In genomic region chr1:47333578-47333921, GRCh38 we compare ENCODE assay signal across 1 cellular context.
TF ChIP-seq lines count a peak whose summit lies in the region.

CMPK1 (plus strand) TSS chr1:47333790; CDS start chr1:47333946, 156 bp downstream.

TF ChIP-seq in K562, 482 proteins besides CTCF, POLR2A, EP300 and RAD21 (continued from another document and continues in another):
- peak; percentile 38 for TF ChIP-seq PRDM10 (IDR thresholded peaks at IDR 0.05; ENCODE audit: partially characterized antibody)
- TF ChIP-seq BRF1 (IDR thresholded peaks at IDR 0.05; ENCODE audit: borderline replicate concordance, extremely low read depth, insufficient read length), result no peak
- TF ChIP-seq GTF2F1 (IDR thresholded peaks at IDR 0.05; ENCODE audit: low read depth, low read length), result no peak
- no peak for TF ChIP-seq RBM39 (optimal IDR thresholded peaks at IDR 0.05; ENCODE audit: low read depth, low read length)
- no peak for TF ChIP-seq TRIM24 (IDR thresholded peaks at IDR 0.05)
- no peak for TF ChIP-seq ZNF184 (CRISPR knock-in tag; IDR thresholded peaks at IDR 0.05)
- 0 out of 2 replicates have a peak, but pooled peaks have one; percentile 38 for TF ChIP-seq L3MBTL2 (IDR thresholded peaks at IDR 0.05)
- peak; percentile 38; the same call in 1 of the 2 replicates for TF ChIP-seq TARDBP (IDR thresholded peaks at IDR 0.05)
- TF ChIP-seq TFAM (CRISPR knock-in tag; conservative IDR thresholded peaks at IDR 0.05), result no peak
- no peak for TF ChIP-seq HNRNPH1 (optimal IDR thresholded peaks at IDR 0.05; ENCODE audit: low read depth, low read length)
- no peak for TF ChIP-seq KLF6 (CRISPR knock-in tag; IDR thresholded peaks at IDR 0.05; ENCODE audit: borderline replicate concordance)
- no peak for TF ChIP-seq NR0B1 (IDR thresholded peaks at IDR 0.05; ENCODE audit: partially characterized antibody)
- no peak for TF ChIP-seq TAF15 (IDR thresholded peaks at IDR 0.05; ENCODE audit: low read depth, low read length)
- no peak for TF ChIP-seq SMARCA5 (IDR thresholded peaks at IDR 0.05)
- TF ChIP-seq MCM3 (IDR thresholded peaks at IDR 0.05), result no peak
- TF ChIP-seq KDM5B (IDR thresholded peaks at IDR 0.05; ENCODE audit: insufficient replicate concordance, low read depth, low read length), result peak; percentile 84
- no peak for TF ChIP-seq EWSR1 (IDR thresholded peaks at IDR 0.05; ENCODE audit: borderline replicate concordance, low read depth, partially characterized antibody)
- TF ChIP-seq ILK (tag; IDR thresholded peaks at IDR 0.05; ENCODE audit: borderline replicate concordance, low read depth), result no peak
- TF ChIP-seq SETDB1 (IDR thresholded peaks at IDR 0.05; ENCODE audit: low read length), result no peak
- TF ChIP-seq OTX1 (CRISPR knock-in tag; IDR thresholded peaks at IDR 0.05), result no peak
- no peak for TF ChIP-seq BACH1 (tag; IDR thresholded peaks at IDR 0.05)
- peak; percentile 62; the same call in 1 of the 2 replicates for TF ChIP-seq MYC (IDR thresholded peaks at IDR 0.05; ENCODE audit: low read depth, low read length)
- TF ChIP-seq MYC (CRISPR knock-in tag; IDR thresholded peaks at IDR 0.05; ENCODE audit: borderline replicate concordance, low read depth), result no peak
- TF ChIP-seq ELF4 (CRISPR knock-in tag; IDR thresholded peaks at IDR 0.05), result no peak
- TF ChIP-seq SMARCC2 (IDR thresholded peaks at IDR 0.05; ENCODE audit: low read depth), result no peak
- no peak for TF ChIP-seq HDAC8 (tag; IDR thresholded peaks at IDR 0.05)
- no peak for TF ChIP-seq ZFP1 (CRISPR knock-in tag; IDR thresholded peaks at IDR 0.05)
- no peak for TF ChIP-seq SRSF9 (IDR thresholded peaks at IDR 0.05; ENCODE audit: borderline replicate concordance, low read depth, low read length)
- no peak for TF ChIP-seq WHSC1 (IDR thresholded peaks at IDR 0.05; ENCODE audit: low read length)
- TF ChIP-seq CREB1 (IDR thresholded peaks at IDR 0.05), result peak; percentile 66
- 0 out of 2 replicates have a peak, but pooled peaks have one; percentile 12 for TF ChIP-seq CREB1 (CRISPR knock-in tag; IDR thresholded peaks at IDR 0.05)
- no peak; the same call in 1 of the 2 replicates for TF ChIP-seq ESRRA (IDR thresholded peaks at IDR 0.05; ENCODE audit: borderline replicate concordance, low read depth)
- no peak for TF ChIP-seq ZNF512 (tag; IDR thresholded peaks at IDR 0.05)
- TF ChIP-seq ZNF639 (CRISPR knock-in tag; conservative IDR thresholded peaks at IDR 0.05 in 1 of 2, IDR thresholded peaks at IDR 0.05 in 1 of 2), result peak in 1 of 2 experiments; percentile 97; a peak in 2 of 4 replicates
- TF ChIP-seq NFXL1 (CRISPR knock-in tag; IDR thresholded peaks at IDR 0.05), result no peak
- 0 out of 2 replicates have a peak, but pooled peaks have one; percentile 36 for TF ChIP-seq GATAD2B (IDR thresholded peaks at IDR 0.05; ENCODE audit: borderline replicate concordance)
- TF ChIP-seq ZNF584 (CRISPR knock-in tag; IDR thresholded peaks at IDR 0.05; ENCODE audit: low read depth), result no peak
- no peak for TF ChIP-seq PATZ1 (CRISPR knock-in tag; IDR thresholded peaks at IDR 0.05; ENCODE audit: borderline replicate concordance)
- no peak for TF ChIP-seq BMI1 (IDR thresholded peaks at IDR 0.05; ENCODE audit: low read length)
- TF ChIP-seq ZNF507 (tag; conservative IDR thresholded peaks at IDR 0.05), result no peak
- TF ChIP-seq SP1 (CRISPR knock-in tag; IDR thresholded peaks at IDR 0.05), result peak; percentile 76
- TF ChIP-seq NUFIP1 (IDR thresholded peaks at IDR 0.05; ENCODE audit: partially characterized antibody), result no peak
- no peak for TF ChIP-seq MTA1 (IDR thresholded peaks at IDR 0.05; ENCODE audit: borderline replicate concordance)
- no peak for TF ChIP-seq ZNF232 (CRISPR knock-in tag; IDR thresholded peaks at IDR 0.05)
- TF ChIP-seq SFPQ (IDR thresholded peaks at IDR 0.05; ENCODE audit: low read depth, low read length), result no peak
- TF ChIP-seq CEBPG (CRISPR knock-in tag; IDR thresholded peaks at IDR 0.05), result 0 out of 2 replicates have a peak, but pooled peaks have one; percentile 39
- TF ChIP-seq CEBPG (tag; conservative IDR thresholded peaks at IDR 0.05 in 1 of 2, IDR thresholded peaks at IDR 0.05 in 1 of 2), result no peak
- no peak for TF ChIP-seq POLR3A (IDR thresholded peaks at IDR 0.05; ENCODE audit: borderline replicate concordance, extremely low read depth, insufficient read depth, insufficient read length)
- TF ChIP-seq E2F6 (IDR thresholded peaks at IDR 0.05; ENCODE audit: borderline replicate concordance in 1 of 2, extremely low read depth in 1 of 2, insufficient read depth in 1 of 2, insufficient read length in 1 of 2, low read depth in 1 of 2, low read length in 1 of 2, poor library complexity in 1 of 2, severe bottlenecking in 1 of 2), result peak in 1 of 2 experiments; percentile 69
- no peak for TF ChIP-seq ETV5 (CRISPR knock-in tag; IDR thresholded peaks at IDR 0.05; ENCODE audit: low read depth)
- TF ChIP-seq LCOR (CRISPR knock-in tag; IDR thresholded peaks at IDR 0.05), result peak; percentile 42; the same call in 1 of the 2 replicates
- TF ChIP-seq THAP7 (CRISPR knock-in tag; IDR thresholded peaks at IDR 0.05), result no peak
- no peak for TF ChIP-seq ZZZ3 (IDR thresholded peaks at IDR 0.05)
- 0 out of 2 replicates have a peak, but pooled peaks have one; percentile 24 for TF ChIP-seq HES1 (IDR thresholded peaks at IDR 0.05; ENCODE audit: low read depth)
- TF ChIP-seq NR2C2 (CRISPR knock-in tag; IDR thresholded peaks at IDR 0.05), result peak; percentile 61; the same call in 1 of the 2 replicates
- TF ChIP-seq NR2C2 (tag; IDR thresholded peaks at IDR 0.05), result no peak
- TF ChIP-seq ZBTB9 (CRISPR knock-in tag; IDR thresholded peaks at IDR 0.05), result no peak
